In genomic region chr11:95364324-95365295, GRCh38 we compare ENCODE assay signal across 12 cellular contexts.
DNase-seq lines count a peak whose midpoint lies in the region; ATAC-seq and TF ChIP-seq lines count a peak whose summit lies in the region.
"Had no signal": no experiment of that assay in that cellular context is flagged by ENCODE, and none has a peak within 500 bp of the region (broad histone marks: within the 10 kb centered on the region; RNA-seq: fewer than 3 reads in every experiment).

No MANE protein-coding gene starts in this region.

- H3K27me3 ChIP-seq in CD4-positive, alpha-beta T cell (ENCODE audit: control insufficient read depth, insufficient read depth, low read length): no peaks in the 10 kb centered on the region
- H3K27me3 ChIP-seq: esophagus squamous epithelium, sigmoid colon had no signal

- peak; percentile 26 for DNase-seq in LNCaP clone FGC (ENCODE audit: low read depth)
- peak; percentile 22 for DNase-seq in astrocyte of the cerebellum (ENCODE audit: low read depth)
- peak; percentile 76 for DNase-seq in kidney tubule cell (ENCODE audit: low spot score)
- no peak for DNase-seq in NCI-H1694 (lab: John Stamatoyannopoulos, UW)
- DNase-seq in NCI-H1092 (lab: John Stamatoyannopoulos, UW): no peak
- no peak for DNase-seq in CD4-positive, alpha-beta T cell
- DNase-seq: activated CD4-positive, alpha-beta T cell treated with anti-CD3 and anti-CD28 coated beads, Interleukin-2, amount 50 U/mL, for 1 hour; esophagus squamous epithelium; sigmoid colon had no signal

- in situ Hi-C loops in astrocyte of the cerebellum (cut with HindIII; ENCODE audit: low sequenced_read_pairs): no loop called here

- H3K27me3 Mint-ChIP-seq in CD4-positive, alpha-beta T cell: no peaks in the 10 kb centered on the region
- H3K27me3 Mint-ChIP-seq: activated naive CD8-positive, alpha-beta T cell had no signal

- no peak overlapping the region for H3K27ac Mint-ChIP-seq in CD4-positive, alpha-beta T cell
- H3K27ac Mint-ChIP-seq: activated naive CD8-positive, alpha-beta T cell had no signal

- H3K9me3 ChIP-seq in CD4-positive, alpha-beta T cell (ENCODE audit: control insufficient read depth, low read length): no peaks in the 10 kb centered on the region
- H3K9me3 ChIP-seq: esophagus squamous epithelium, sigmoid colon had no signal

- no peak for ATAC-seq in HG03469 (IDR thresholded peaks at IDR 0.05; ENCODE audit: unreplicated experiment)
- ATAC-seq in CD4-positive, alpha-beta T cell (ENCODE audit: poor library complexity): no peak

- CTCF ChIA-PET in CD4-positive, alpha-beta T cell (lab: Charles Lee): no interaction called here

- intact Hi-C loops in CD4-positive, alpha-beta T cell (cut with DNase I, micrococcal nuclease): no loop called here

- no peaks in the 10 kb centered on the region for H3K9me3 Mint-ChIP-seq in CD4-positive, alpha-beta T cell

- H3K4me3 ChIP-seq in LNCaP clone FGC (ENCODE audit: low read depth, low read length) (no peak overlapping the region), astrocyte of the cerebellum (ENCODE audit: low read depth, low read length) (no peak overlapping the region)
- H3K4me3 ChIP-seq: esophagus squamous epithelium, sigmoid colon had no signal

- H3K4me3 Mint-ChIP-seq in CD4-positive, alpha-beta T cell: no peak overlapping the region
- H3K4me3 Mint-ChIP-seq: activated naive CD8-positive, alpha-beta T cell had no signal

- H3K4me1 Mint-ChIP-seq in CD4-positive, alpha-beta T cell (ENCODE audit: low read depth): peaks cover 7% of the 10 kb centered on the region

- no peak for TF ChIP-seq CTCF in 22Rv1 (IDR thresholded peaks at IDR 0.05)
- TF ChIP-seq CTCF in LNCaP clone FGC (IDR thresholded peaks at IDR 0.05; ENCODE audit: control insufficient read depth, extremely low read depth, insufficient read depth): no peak
- no peak for TF ChIP-seq CTCF in astrocyte of the cerebellum (IDR thresholded peaks at IDR 0.05; ENCODE audit: low read depth, low read length, missing control alignments)
- no peak for TF ChIP-seq CTCF in CD4-positive, alpha-beta T cell (IDR thresholded peaks at IDR 0.05)

- no peaks in the 10 kb centered on the region for H3K36me3 Mint-ChIP-seq in CD4-positive, alpha-beta T cell (ENCODE audit: low read depth)
- H3K36me3 Mint-ChIP-seq: activated naive CD8-positive, alpha-beta T cell had no signal

- peak overlapping the region; percentile 35; the same call in 1 of the 2 replicates for H3K27ac ChIP-seq in 22Rv1
- no peak overlapping the region for H3K27ac ChIP-seq in CD4-positive, alpha-beta T cell (ENCODE audit: low read depth, low read length)
- H3K27ac ChIP-seq: esophagus squamous epithelium, sigmoid colon had no signal

- POLR2A ChIA-PET in CD4-positive, alpha-beta T cell (lab: Charles Lee): no interaction called here

Comparison
In these comparisons a context has a peak if more than half of its experiments do, and no peak if none do; other contexts are left out.
1. DNase-seq: peak in LNCaP clone FGC (single experiment), astrocyte of the cerebellum (single experiment) and kidney tubule cell (single experiment); none in NCI-H1694 (single experiment), NCI-H1092 (single experiment) and CD4-positive, alpha-beta T cell (0 of 10).